In the genomic region with DNA sequence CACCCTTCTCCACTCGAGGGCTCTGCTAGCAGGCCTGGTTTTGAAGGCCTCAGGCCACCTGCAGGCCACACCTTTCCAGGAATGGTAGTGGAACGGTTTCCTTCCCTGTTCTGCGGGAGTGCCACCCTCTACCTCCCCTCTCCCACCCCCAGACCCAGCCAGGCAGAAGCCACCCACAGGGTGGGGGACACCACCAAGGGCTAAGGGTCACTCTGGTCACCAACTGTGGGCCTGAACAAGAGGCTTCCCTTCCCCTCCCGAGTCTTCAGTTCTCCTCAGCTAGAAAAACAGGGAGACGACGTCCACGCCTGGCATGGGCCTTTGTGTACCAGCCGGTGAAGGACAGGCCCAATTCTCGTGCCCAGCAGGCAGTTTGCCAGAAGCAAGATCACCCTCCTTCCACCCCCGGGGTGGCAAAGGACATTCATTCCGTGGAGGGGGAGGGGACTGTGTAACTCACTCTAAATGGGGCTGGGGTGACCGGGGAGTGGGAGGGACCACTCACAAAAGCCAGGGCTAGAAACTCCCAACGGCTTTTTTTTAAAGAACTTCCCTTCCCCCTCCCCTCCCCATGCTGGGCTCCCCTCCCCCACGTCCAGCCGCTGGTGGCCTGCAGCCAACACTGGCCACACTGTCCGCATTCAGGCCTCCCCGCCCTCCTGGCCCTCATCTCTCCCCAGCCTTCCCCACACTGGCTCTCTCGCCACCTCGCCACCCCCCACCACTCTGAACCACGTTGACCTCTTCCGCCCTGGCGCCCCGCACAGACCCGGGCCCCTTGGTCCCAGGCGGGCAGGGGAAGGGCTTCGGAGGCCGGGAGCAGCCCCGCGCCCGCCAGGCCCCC, we compare ENCODE assay signal across 9 cellular contexts. TPM values are rescaled to one million over a fixed set of nuclear protein-coding genes. Genes with fewer than 3 reads are reported as not detected.
A peak's percentile ranks its signal among the peaks of the same experiment; 100 is the strongest.
DNase-seq lines count a peak whose midpoint lies in the region; ATAC-seq, FAIRE-seq and TF ChIP-seq lines count a peak whose summit lies in the region.
"Had no signal": no experiment of that assay in that cellular context is flagged by ENCODE, and none has a peak within 500 bp of the region (broad histone marks: within the 10 kb centered on the region; RNA-seq: fewer than 3 reads in every experiment).

No MANE protein-coding gene starts in this region.

- H3K9me3 ChIP-seq in ES-I3 (ENCODE audit: control insufficient read depth, insufficient read depth, low read length) (no peaks in the 10 kb centered on the region), right atrium auricular region (no peaks in the 10 kb centered on the region), ovary (no peaks in the 10 kb centered on the region)

- CTCF ChIA-PET in WTC11 (lab: Charles Lee) = interaction anchor here (0.7 to 10.3 kb wide), 12 partner anchors 9 to 120 kb away, joined by 3 to 464 read pairs (median 4); partner anchors contain the start of genes CBX2 and CBX4

- ATAC-seq in WTC11 (no peak), HG03521 (IDR thresholded peaks at IDR 0.05; ENCODE audit: unreplicated experiment) (no peak)
- ATAC-seq in activated T-helper 17 cell treated with anti-CD3 and anti-CD28 coated beads, Interleukin-2, amount 50 U/mL, for 72 hours (replicated peaks) = no peak

- H3K27me3 Mint-ChIP-seq in WTC11 (ENCODE audit: low read depth) = peaks cover 98% of the 10 kb centered on the region
- H3K27me3 Mint-ChIP-seq in activated T-helper 17 cell treated with anti-CD3 and anti-CD28 coated beads, Interleukin-2, amount 50 U/mL, for 72 hours = no peaks in the 10 kb centered on the region

- peak overlapping the region; percentile 23; the same call in 1 of the 2 replicates for H3K9ac ChIP-seq in ES-I3 (ENCODE audit: low read depth, low read length)

- TF ChIP-seq POLR2A in ovary (IDR thresholded peaks at IDR 0.05) = no peak

- no peak for TF ChIP-seq EP300 in ovary (IDR thresholded peaks at IDR 0.05)

- POLR2A ChIA-PET in WTC11 (lab: Charles Lee) = interaction anchor here (1.2 to 3.0 kb wide), 2 partner anchors 16 to 35 kb away, joined by 5 to 11 read pairs; partner anchors contain the start of gene CBX8

- H3K27ac ChIP-seq in right atrium auricular region (peak overlapping the region; percentile 82 to 90), ovary (no peak overlapping the region)

- H3K4me3 ChIP-seq in right atrium auricular region (peak overlapping the region; percentile 29 to 41), ovary (no peak overlapping the region)

- H3K27me3 ChIP-seq in right atrium auricular region (no peaks in the 10 kb centered on the region), ovary (no peaks in the 10 kb centered on the region)

- H3K36me3 ChIP-seq in ES-I3 (ENCODE audit: insufficient read depth, low read length) = no peaks in the 10 kb centered on the region
- H3K36me3 ChIP-seq in right atrium auricular region = peaks cover 20% of the 10 kb centered on the region
- no peaks in the 10 kb centered on the region for H3K36me3 ChIP-seq in ovary

- no peaks in the 10 kb centered on the region for H3K9me3 Mint-ChIP-seq in WTC11
- no peaks in the 10 kb centered on the region for H3K9me3 Mint-ChIP-seq in activated T-helper 17 cell treated with anti-CD3 and anti-CD28 coated beads, Interleukin-2, amount 50 U/mL, for 72 hours

- no peak for TF ChIP-seq CTCF in WTC11 (IDR thresholded peaks at IDR 0.05)
- TF ChIP-seq CTCF in right atrium auricular region (IDR thresholded peaks at IDR 0.05) = no peak
- no peak for TF ChIP-seq CTCF in ovary (IDR thresholded peaks at IDR 0.05)

- peak overlapping the region; percentile 55 for H3K4me3 Mint-ChIP-seq in WTC11
- H3K4me3 Mint-ChIP-seq in activated T-helper 17 cell treated with anti-CD3 and anti-CD28 coated beads, Interleukin-2, amount 50 U/mL, for 72 hours = no peak overlapping the region

- DNase-seq in WTC11 (ENCODE audit: low spot score) (peak; percentile 49), right atrium auricular region (ENCODE audit: low spot score) (no peak), ovary (peak; percentile 62 to 82 (median 78)), 8988T (no peak), GM19239 (ENCODE audit: insufficient read length, low spot score) (no peak)

- intact Hi-C loops in ovary (cut with DNase I) = no loop called here

- WGBS in ovary, 3 donors = 24 to 34% (median 31%) methylated on average over 24 to 30 of the region's 30 CpGs

- peaks cover 18% of the 10 kb centered on the region for H3K4me1 ChIP-seq in ES-I3 (ENCODE audit: insufficient read depth, low read length)
- peaks cover 0 to 60% of the 10 kb centered on the region in 2 donors for H3K4me1 ChIP-seq in right atrium auricular region
- peaks cover 14% of the 10 kb centered on the region for H3K4me1 ChIP-seq in ovary (ENCODE audit: insufficient read depth)

- H3K27ac Mint-ChIP-seq in WTC11 = no peak overlapping the region
- no peak overlapping the region for H3K27ac Mint-ChIP-seq in activated T-helper 17 cell treated with anti-CD3 and anti-CD28 coated beads, Interleukin-2, amount 50 U/mL, for 72 hours

- H3K36me3 Mint-ChIP-seq in WTC11 = no peaks in the 10 kb centered on the region; the same call in 1 of the 2 replicates
- peaks cover 16% of the 10 kb centered on the region for H3K36me3 Mint-ChIP-seq in activated T-helper 17 cell treated with anti-CD3 and anti-CD28 coated beads, Interleukin-2, amount 50 U/mL, for 72 hours (ENCODE audit: low read depth)

- FAIRE-seq in GM19239 (lab: Jason Lieb, UNC) = no peak
- FAIRE-seq: G401.6 had no signal

- H3K4me1 Mint-ChIP-seq in WTC11 = peaks cover 36% of the 10 kb centered on the region
- H3K4me1 Mint-ChIP-seq in activated T-helper 17 cell treated with anti-CD3 and anti-CD28 coated beads, Interleukin-2, amount 50 U/mL, for 72 hours = peaks cover 4% of the 10 kb centered on the region

TF ChIP-seq in WTC11, 78 proteins besides CTCF, POLR2A, EP300 and RAD21:
- TF ChIP-seq TEAD4 (CRISPR knock-in tag; IDR thresholded peaks at IDR 0.05) (no peak), JUN (CRISPR knock-in tag; IDR thresholded peaks at IDR 0.05) (no peak), ZNF671 (CRISPR knock-in tag; IDR thresholded peaks at IDR 0.05) (no peak), ZNF121 (CRISPR knock-in tag; IDR thresholded peaks at IDR 0.05) (no peak), ZNF263 (CRISPR knock-in tag; IDR thresholded peaks at IDR 0.05; ENCODE audit: low read depth) (no peak), GTF2I (CRISPR knock-in tag; conservative IDR thresholded peaks at IDR 0.05) (no peak), CBFB (CRISPR knock-in tag; IDR thresholded peaks at IDR 0.05; ENCODE audit: low read depth) (no peak), TP53 (CRISPR knock-in tag; IDR thresholded peaks at IDR 0.05) (no peak)
TF ChIP-seq in WTC11: peak in this region for 0.

RNA-seq across cellular contexts. Expression of gene CBX4, which starts 7.7 kb away (rescaled TPM):
- total RNA-seq in WTC11 (2021) (3.2 to 3.9 TPM (median 3.3 TPM) in 3 replicates), right atrium auricular region (10 to 100 TPM; 22.8 to 24.3 TPM), ovary (10 to 100 TPM in 6 of 7 donors, 1 to 10 TPM in 1; 5.5 to 27.9 (median 16.5) TPM)
- polyA plus RNA-seq in ovary = 10 to 100 TPM in 1 of 2 donors, 1 to 10 TPM in 1; 7.8 to 10.7 TPM
- 1 to 10 TPM; 8.7 to 9.1 TPM for total RNA-seq in activated T-helper 17 cell treated with anti-CD3 and anti-CD28 coated beads, Interleukin-2, amount 50 U/mL, for 72 hours

RNA-seq across cellular contexts. Expression of gene CBX8, which starts 34.7 kb away (rescaled TPM):
- total RNA-seq in WTC11 (2021) = 1.8 to 2.1 TPM (median 2.0 TPM) in 3 replicates
- total RNA-seq in right atrium auricular region = 1 to 10 TPM; 2.7 to 3.0 TPM
- 1 to 10 TPM in 6 of 7 donors, under 1 TPM in 1; 0.60 to 7.0 (median 3.9) TPM for total RNA-seq in ovary
- 1 to 10 TPM; 1.1 to 3.2 TPM for polyA plus RNA-seq in ovary
- 1 to 10 TPM; 1.6 to 5.5 TPM for total RNA-seq in activated T-helper 17 cell treated with anti-CD3 and anti-CD28 coated beads, Interleukin-2, amount 50 U/mL, for 72 hours

RNA-seq across cellular contexts. Expression of gene CBX2, which starts 53.6 kb away (rescaled TPM):
- total RNA-seq in WTC11 (2021) = 78.1 to 85.5 TPM (median 78.7 TPM) in 3 replicates
- total RNA-seq in right atrium auricular region = 1 to 10 TPM; 1.0 to 1.7 TPM
- 1 to 10 TPM; 2.1 to 5.7 (median 4.8) TPM for total RNA-seq in ovary
- polyA plus RNA-seq in ovary = 1 to 10 TPM in 1 of 2 donors, under 1 TPM in 1; 0.92 to 4.0 TPM
- 1 to 10 TPM in 1 of 2 donors, under 1 TPM in 1; 0.50 to 1.6 TPM for total RNA-seq in activated T-helper 17 cell treated with anti-CD3 and anti-CD28 coated beads, Interleukin-2, amount 50 U/mL, for 72 hours

Comparison
In these comparisons a context has a peak if more than half of its experiments do, and no peak if none do; other contexts are left out.
1. DNase-seq: peak in WTC11 (single experiment) and ovary (5 of 5); none in right atrium auricular region (single experiment), 8988T (single experiment) and GM19239 (single experiment).
2. H3K27ac ChIP-seq: peak in right atrium auricular region (2 of 2); none in ovary (0 of 2).
3. RNA of gene CBX2, which starts 53.6 kb away (total RNA-seq): 78.1 to 85.5 TPM in WTC11; 2.1 to 5.7 TPM in ovary, 1.0 to 1.7 TPM in right atrium auricular region and 0.50 to 1.6 TPM in activated T-helper 17 cell treated with anti-CD3 and anti-CD28 coated beads, Interleukin-2, amount 50 U/mL, for 72 hours; every median in the first group is over 10 times any median in the second.